ENCODE assay signal across 13 cellular contexts in genomic region chr4:116599859-116600258, GRCh38.
DNase-seq lines count a peak whose midpoint lies in the region; ATAC-seq and TF ChIP-seq lines count a peak whose summit lies in the region.
"Had no signal": no experiment of that assay in that cellular context is flagged by ENCODE, and none has a peak within 500 bp of the region (broad histone marks: within the 10 kb centered on the region; RNA-seq: fewer than 3 reads in every experiment).

No MANE protein-coding gene starts in this region.

- no peaks in the 10 kb centered on the region for H3F3A ChIP-seq in OCI-LY1 (ENCODE audit: insufficient read depth, low read length)
- no peaks in the 10 kb centered on the region for H3F3A ChIP-seq in neural progenitor cell (ENCODE audit: low read depth)

- H3K27me3 ChIP-seq in OCI-LY1 (ENCODE audit: insufficient read depth, low read length) = no peaks in the 10 kb centered on the region
- H3K27me3 ChIP-seq in neural progenitor cell = no peaks in the 10 kb centered on the region
- H3K27me3 ChIP-seq: gastrocnemius medialis, upper lobe of left lung had no signal

- peak; percentile 67 for ATAC-seq in GM18511 (IDR thresholded peaks at IDR 0.05; ENCODE audit: unreplicated experiment)
- ATAC-seq in GM19455 (IDR thresholded peaks at IDR 0.05; ENCODE audit: unreplicated experiment) = no peak
- ATAC-seq: gastrocnemius medialis; naive thymus-derived CD8-positive, alpha-beta T cell had no signal

- H3K36me3 Mint-ChIP-seq in neural progenitor cell = no peaks in the 10 kb centered on the region
- H3K36me3 Mint-ChIP-seq: naive thymus-derived CD8-positive, alpha-beta T cell had no signal

- H3K27me3 Mint-ChIP-seq in neural progenitor cell (ENCODE audit: insufficient read depth, low read depth) = peaks cover 2% of the 10 kb centered on the region
- H3K27me3 Mint-ChIP-seq: naive thymus-derived CD8-positive, alpha-beta T cell had no signal

- H3K36me3 ChIP-seq in OCI-LY1 (ENCODE audit: insufficient read depth, low read length) (no peaks in the 10 kb centered on the region), neural progenitor cell (no peaks in the 10 kb centered on the region)
- H3K36me3 ChIP-seq: gastrocnemius medialis, upper lobe of left lung had no signal

- H3K4me3 Mint-ChIP-seq in neural progenitor cell = no peak overlapping the region
- H3K4me3 Mint-ChIP-seq: naive thymus-derived CD8-positive, alpha-beta T cell had no signal

- H2AFZ ChIP-seq in OCI-LY1 (ENCODE audit: low read length) = no peak overlapping the region
- no peak overlapping the region for H2AFZ ChIP-seq in neural progenitor cell (replicated peaks)

- TF ChIP-seq CTCF in OCI-LY1 (IDR thresholded peaks at IDR 0.05; ENCODE audit: low read length) (peak; percentile 58), neural progenitor cell (IDR thresholded peaks at IDR 0.05) (peak; percentile 43)

- H3K9me3 ChIP-seq in OCI-LY1 (ENCODE audit: low read length) = no peaks in the 10 kb centered on the region
- no peaks in the 10 kb centered on the region for H3K9me3 ChIP-seq in neural progenitor cell (ENCODE audit: low read depth)
- H3K9me3 ChIP-seq: gastrocnemius medialis had no signal

- no peak overlapping the region for H3K27ac Mint-ChIP-seq in neural progenitor cell
- H3K27ac Mint-ChIP-seq: naive thymus-derived CD8-positive, alpha-beta T cell had no signal

- H3K4me2 ChIP-seq in OCI-LY1 (ENCODE audit: low read length) = no peak overlapping the region
- H3K4me2 ChIP-seq in neural progenitor cell = no peak overlapping the region

- no peaks in the 10 kb centered on the region for H3K4me1 Mint-ChIP-seq in neural progenitor cell
- H3K4me1 Mint-ChIP-seq: naive thymus-derived CD8-positive, alpha-beta T cell had no signal

- no peak overlapping the region for H3K9ac ChIP-seq in OCI-LY1 (ENCODE audit: low read length)
- no peak overlapping the region for H3K9ac ChIP-seq in neural progenitor cell

- no peaks in the 10 kb centered on the region for H3K79me2 ChIP-seq in OCI-LY1 (ENCODE audit: insufficient read depth, low read length)
- H3K79me2 ChIP-seq in neural progenitor cell (ENCODE audit: low read depth) = no peaks in the 10 kb centered on the region

- no peaks in the 10 kb centered on the region for H4K20me1 ChIP-seq in OCI-LY1 (ENCODE audit: insufficient read depth, low read length)
- no peaks in the 10 kb centered on the region for H4K20me1 ChIP-seq in neural progenitor cell (ENCODE audit: low read depth)

- peaks cover 5% of the 10 kb centered on the region for H3K9me3 Mint-ChIP-seq in neural progenitor cell

- H3K9me2 ChIP-seq in OCI-LY1 (ENCODE audit: low read depth, low read length) = no peaks in the 10 kb centered on the region

- no peak overlapping the region for H3K4me3 ChIP-seq in OCI-LY1 (ENCODE audit: low read depth, low read length, poor library complexity, severe bottlenecking)
- no peak overlapping the region for H3K4me3 ChIP-seq in neural progenitor cell
- H3K4me3 ChIP-seq: gastrocnemius medialis, upper lobe of left lung had no signal

- DNase-seq in activated CD4-positive, alpha-beta T cell treated with anti-CD3 and anti-CD28 coated beads for 48 hours = peak; percentile 23
- DNase-seq in activated CD4-positive, alpha-beta T cell treated with anti-CD3 and anti-CD28 coated beads for 4 hours = no peak
- DNase-seq in neural progenitor cell (ENCODE audit: low spot score) (peak; percentile 18), NCI-H2081 treated with DMSO at 0.1 percent for 48 hours (lab: John Stamatoyannopoulos, UW) (no peak), NCI-H82 (lab: John Stamatoyannopoulos, UW) (no peak)
- DNase-seq: effector CD8-positive, alpha-beta T cell; gastrocnemius medialis; NCI-H1092 had no signal

- H3K27ac ChIP-seq in OCI-LY1 (ENCODE audit: low read depth, low read length, poor library complexity, severe bottlenecking) (no peak overlapping the region), neural progenitor cell (no peak overlapping the region)
- H3K27ac ChIP-seq: gastrocnemius medialis, upper lobe of left lung had no signal

- H3K4me1 ChIP-seq in OCI-LY1 (ENCODE audit: insufficient read depth, low read length, severe bottlenecking) = no peaks in the 10 kb centered on the region
- H3K4me1 ChIP-seq in neural progenitor cell = no peaks in the 10 kb centered on the region
- H3K4me1 ChIP-seq: gastrocnemius medialis, upper lobe of left lung had no signal

Comparison
In these comparisons a context has a peak if more than half of its experiments do, and no peak if none do; other contexts are left out.
1. DNase-seq: peak in activated CD4-positive, alpha-beta T cell treated with anti-CD3 and anti-CD28 coated beads for 48 hours (single experiment) and neural progenitor cell (single experiment); none in activated CD4-positive, alpha-beta T cell treated with anti-CD3 and anti-CD28 coated beads for 4 hours (0 of 2), NCI-H2081 treated with DMSO at 0.1 percent for 48 hours (single experiment) and NCI-H82 (single experiment).